In the genomic region with DNA sequence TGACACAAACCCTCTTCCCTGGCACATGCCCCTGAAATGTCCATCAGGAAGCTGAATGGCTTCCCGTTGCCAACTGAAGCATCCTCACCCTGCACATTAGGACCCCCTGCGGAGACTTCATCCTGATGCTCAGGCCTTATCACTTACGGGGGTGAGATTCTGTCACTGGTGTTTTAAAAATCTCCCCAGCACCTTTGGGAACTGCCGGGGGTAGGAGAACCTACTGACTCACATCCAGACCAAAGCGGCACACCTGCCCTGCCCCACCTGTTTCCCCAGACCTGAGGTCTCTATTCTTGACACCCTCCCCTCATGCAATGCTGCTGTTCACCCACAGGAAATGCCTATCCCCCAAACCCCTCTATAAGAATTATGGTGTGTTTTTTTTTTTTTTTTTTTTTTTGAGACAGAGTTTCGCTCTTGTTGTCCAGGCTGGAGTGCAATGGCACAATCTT, we compare ENCODE assay signal across 16 cellular contexts. TPM values are rescaled to one million over a fixed set of nuclear protein-coding genes. Genes with fewer than 3 reads are reported as not detected.
DNase-seq lines count a peak whose midpoint lies in the region; ATAC-seq and TF ChIP-seq lines count a peak whose summit lies in the region.
"Had no signal": no experiment of that assay in that cellular context is flagged by ENCODE, and none has a peak within 500 bp of the region (broad histone marks: within the 10 kb centered on the region; RNA-seq: fewer than 3 reads in every experiment).

No MANE protein-coding gene starts in this region.

- peak; percentile 28 for DNase-seq in NCI-H345 (lab: John Stamatoyannopoulos, UW)
- DNase-seq in NCI-H345 treated with DMSO at 0.1 percent for 48 hours (lab: John Stamatoyannopoulos, UW; ENCODE audit: unreplicated experiment) = no peak
- DNase-seq in GM12865 (ENCODE audit: low read depth) = peak; percentile 12
- no peak for DNase-seq in activated T-helper 1 cell treated with anti-CD3 and anti-CD28 coated beads, Interleukin-12 subunit alpha, Interleukin-12 subunit beta, Interleukin-2, Interleukin-4 antibody, amounts not matched to agents 30 ng/mL and 10 ng/mL and 1 ng/mL, durations not matched to agents 14 hours and 24 hours and 36 hours (ENCODE audit: low spot score)
- DNase-seq in naive thymus-derived CD4-positive, alpha-beta T cell = peak in 1 of 9 donors; percentile 26
- DNase-seq in NCI-H2107 treated with DMSO at 0.1 percent for 48 hours (lab: John Stamatoyannopoulos, UW; ENCODE audit: unreplicated experiment) = no peak
- DNase-seq in cerebellar nuclear complex (lab: John Stamatoyannopoulos, UW) = no peak
- DNase-seq: Caco-2, HCEC 1CT, IMR-90, NCI-H1105 treated with DMSO at 0.1 percent for 48 hours, NCI-H446 had no signal

- H3K9me3 ChIP-seq in naive thymus-derived CD4-positive, alpha-beta T cell (ENCODE audit: control insufficient read depth in 2 of 3, low read length in 3 of 3) = no peaks in the 10 kb centered on the region
- H3K9me3 ChIP-seq: A549, Caco-2 had no signal

- H3K9me3 Mint-ChIP-seq in activated T-helper 1 cell treated with anti-CD3 and anti-CD28 coated beads, Interleukin-12 subunit alpha, Interleukin-12 subunit beta, Interleukin-2, Interleukin-4 antibody, amounts not matched to agents 30 ng/mL and 10 ng/mL and 1 ng/mL, durations not matched to agents 14 hours and 24 hours and 36 hours = no peaks in the 10 kb centered on the region
- H3K9me3 Mint-ChIP-seq in naive thymus-derived CD4-positive, alpha-beta T cell = no peaks in the 10 kb centered on the region
- H3K9me3 Mint-ChIP-seq: WTC11 had no signal

- POLR2A ChIA-PET in naive thymus-derived CD4-positive, alpha-beta T cell (lab: Charles Lee) = interaction anchor here (32.7 to 44.3 kb wide), 3 partner anchors 2 to 32 kb away, joined by 703 to 2417 read pairs (median 2417); a partner anchor contains a TSS

- intact Hi-C loops in activated T-helper 1 cell treated with anti-CD3 and anti-CD28 coated beads, Interleukin-12 subunit alpha, Interleukin-12 subunit beta, Interleukin-2, Interleukin-4 antibody, amounts not matched to agents 30 ng/mL and 10 ng/mL and 1 ng/mL, durations not matched to agents 14 hours and 24 hours and 36 hours (cut with micrococcal nuclease) = no loop called here
- intact Hi-C loops in naive thymus-derived CD4-positive, alpha-beta T cell (cut with micrococcal nuclease) = loop anchor here in 1 of 2 donors (2.0 kb wide), 1 partner anchor 19 kb away; no protein-coding TSS in a partner anchor

- ATAC-seq in naive thymus-derived CD4-positive, alpha-beta T cell = no peak
- no peak for ATAC-seq in HG02885 (IDR thresholded peaks at IDR 0.05; ENCODE audit: poor library complexity, unreplicated experiment)
- ATAC-seq: A549, Panc1, WTC11 had no signal

- peaks cover 83% of the 10 kb centered on the region for H3K36me3 Mint-ChIP-seq in activated T-helper 1 cell treated with anti-CD3 and anti-CD28 coated beads, Interleukin-12 subunit alpha, Interleukin-12 subunit beta, Interleukin-2, Interleukin-4 antibody, amounts not matched to agents 30 ng/mL and 10 ng/mL and 1 ng/mL, durations not matched to agents 14 hours and 24 hours and 36 hours (ENCODE audit: low read depth)
- H3K36me3 Mint-ChIP-seq in naive thymus-derived CD4-positive, alpha-beta T cell = peaks cover 0 to 65% (median 28%) of the 10 kb centered on the region in 5 donors
- H3K36me3 Mint-ChIP-seq: WTC11 had no signal

- no peak overlapping the region for H3K4me3 ChIP-seq in GM12865 (ENCODE audit: low read depth, low read length)
- H3K4me3 ChIP-seq in naive thymus-derived CD4-positive, alpha-beta T cell (ENCODE audit: low read length) = no peak overlapping the region
- H3K4me3 ChIP-seq: A549 had no signal

- peak overlapping the region; percentile 67 for H3K4me3 Mint-ChIP-seq in activated T-helper 1 cell treated with anti-CD3 and anti-CD28 coated beads, Interleukin-12 subunit alpha, Interleukin-12 subunit beta, Interleukin-2, Interleukin-4 antibody, amounts not matched to agents 30 ng/mL and 10 ng/mL and 1 ng/mL, durations not matched to agents 14 hours and 24 hours and 36 hours
- H3K4me3 Mint-ChIP-seq in naive thymus-derived CD4-positive, alpha-beta T cell = peak overlapping the region in 8 of 10 donors; percentile 29 to 72 (median 58)
- H3K4me3 Mint-ChIP-seq: WTC11 had no signal

- peak overlapping the region; percentile 95 for H3K27ac ChIP-seq in naive thymus-derived CD4-positive, alpha-beta T cell (ENCODE audit: low read depth, low read length)
- H3K27ac ChIP-seq: A549 had no signal

- H3K27me3 ChIP-seq in naive thymus-derived CD4-positive, alpha-beta T cell (ENCODE audit: control insufficient read depth in 2 of 2, insufficient read depth in 2 of 2, low read length in 2 of 2) = no peaks in the 10 kb centered on the region

- H3K27me3 Mint-ChIP-seq in activated T-helper 1 cell treated with anti-CD3 and anti-CD28 coated beads, Interleukin-12 subunit alpha, Interleukin-12 subunit beta, Interleukin-2, Interleukin-4 antibody, amounts not matched to agents 30 ng/mL and 10 ng/mL and 1 ng/mL, durations not matched to agents 14 hours and 24 hours and 36 hours (ENCODE audit: insufficient read depth) = no peaks in the 10 kb centered on the region
- no peaks in the 10 kb centered on the region for H3K27me3 Mint-ChIP-seq in naive thymus-derived CD4-positive, alpha-beta T cell

- no peak for TF ChIP-seq CTCF in GM12865 (IDR thresholded peaks at IDR 0.05; ENCODE audit: insufficient read depth, low read depth, low read length, missing control alignments)

- peaks cover 12 to 39% (median 20%) of the 10 kb centered on the region in 3 experiments for H3K36me3 ChIP-seq in naive thymus-derived CD4-positive, alpha-beta T cell (ENCODE audit: control insufficient read depth in 2 of 3, insufficient read depth in 3 of 3, low read length in 3 of 3)

- peak overlapping the region; percentile 88 for H3K27ac Mint-ChIP-seq in activated T-helper 1 cell treated with anti-CD3 and anti-CD28 coated beads, Interleukin-12 subunit alpha, Interleukin-12 subunit beta, Interleukin-2, Interleukin-4 antibody, amounts not matched to agents 30 ng/mL and 10 ng/mL and 1 ng/mL, durations not matched to agents 14 hours and 24 hours and 36 hours
- H3K27ac Mint-ChIP-seq in naive thymus-derived CD4-positive, alpha-beta T cell = peak overlapping the region; percentile 90 to 100 (median 96)
- H3K27ac Mint-ChIP-seq: WTC11 had no signal

- peaks cover 80 to 81% of the 10 kb centered on the region in 2 donors for H3K4me1 ChIP-seq in naive thymus-derived CD4-positive, alpha-beta T cell (ENCODE audit: control insufficient read depth in 2 of 2, insufficient read depth in 2 of 2, low read length in 2 of 2)
- H3K4me1 ChIP-seq: A549, Caco-2 had no signal

- H3K4me1 Mint-ChIP-seq in activated T-helper 1 cell treated with anti-CD3 and anti-CD28 coated beads, Interleukin-12 subunit alpha, Interleukin-12 subunit beta, Interleukin-2, Interleukin-4 antibody, amounts not matched to agents 30 ng/mL and 10 ng/mL and 1 ng/mL, durations not matched to agents 14 hours and 24 hours and 36 hours (ENCODE audit: low read depth) = peaks cover 84% of the 10 kb centered on the region
- H3K4me1 Mint-ChIP-seq in naive thymus-derived CD4-positive, alpha-beta T cell = peaks cover 46 to 91% (median 86%) of the 10 kb centered on the region in 7 donors

- CTCF ChIA-PET in naive thymus-derived CD4-positive, alpha-beta T cell (lab: Charles Lee) = interaction anchor here (1.2 to 1.4 kb wide), 2 partner anchors 10 to 17 kb away, joined by 4 to 5 read pairs; no protein-coding TSS in a partner anchor

RNA-seq across cellular contexts. Expression of a gene that starts 20.8 kb away (rescaled TPM):
- total RNA-seq in activated T-helper 1 cell treated with anti-CD3 and anti-CD28 coated beads, Interleukin-12 subunit alpha, Interleukin-12 subunit beta, Interleukin-2, Interleukin-4 antibody, amounts not matched to agents 30 ng/mL and 10 ng/mL and 1 ng/mL, durations not matched to agents 14 hours and 24 hours and 36 hours = 136 and 138 TPM in 2 replicates
- 100 to 1,000 TPM in 2 of 5 experiments, 10 to 100 TPM in 3; 58.7 to 131 (median 98.2) TPM for total RNA-seq in naive thymus-derived CD4-positive, alpha-beta T cell
- 1 to 10 TPM; 3.7 to 6.6 TPM for polyA plus RNA-seq in naive thymus-derived CD4-positive, alpha-beta T cell

RNA-seq across cellular contexts. Expression of a gene that starts 28.8 kb away (rescaled TPM):
- total RNA-seq in activated T-helper 1 cell treated with anti-CD3 and anti-CD28 coated beads, Interleukin-12 subunit alpha, Interleukin-12 subunit beta, Interleukin-2, Interleukin-4 antibody, amounts not matched to agents 30 ng/mL and 10 ng/mL and 1 ng/mL, durations not matched to agents 14 hours and 24 hours and 36 hours = 134 and 142 TPM in 2 replicates
- total RNA-seq in naive thymus-derived CD4-positive, alpha-beta T cell = 100 to 1,000 TPM in 3 of 5 experiments, 10 to 100 TPM in 2; 65.9 to 271 (median 197) TPM
- 10 to 100 TPM; 13.1 to 16.5 TPM for polyA plus RNA-seq in naive thymus-derived CD4-positive, alpha-beta T cell

Comparison
In these comparisons a context has a peak if more than half of its experiments do, and no peak if none do; other contexts are left out.
1. DNase-seq: peak in NCI-H345 (single experiment) and GM12865 (single experiment); none in NCI-H345 treated with DMSO at 0.1 percent for 48 hours (single experiment), activated T-helper 1 cell treated with anti-CD3 and anti-CD28 coated beads, Interleukin-12 subunit alpha, Interleukin-12 subunit beta, Interleukin-2, Interleukin-4 antibody, amounts not matched to agents 30 ng/mL and 10 ng/mL and 1 ng/mL, durations not matched to agents 14 hours and 24 hours and 36 hours (single experiment), NCI-H2107 treated with DMSO at 0.1 percent for 48 hours (single experiment) and cerebellar nuclear complex (0 of 2).